In the genomic region with DNA sequence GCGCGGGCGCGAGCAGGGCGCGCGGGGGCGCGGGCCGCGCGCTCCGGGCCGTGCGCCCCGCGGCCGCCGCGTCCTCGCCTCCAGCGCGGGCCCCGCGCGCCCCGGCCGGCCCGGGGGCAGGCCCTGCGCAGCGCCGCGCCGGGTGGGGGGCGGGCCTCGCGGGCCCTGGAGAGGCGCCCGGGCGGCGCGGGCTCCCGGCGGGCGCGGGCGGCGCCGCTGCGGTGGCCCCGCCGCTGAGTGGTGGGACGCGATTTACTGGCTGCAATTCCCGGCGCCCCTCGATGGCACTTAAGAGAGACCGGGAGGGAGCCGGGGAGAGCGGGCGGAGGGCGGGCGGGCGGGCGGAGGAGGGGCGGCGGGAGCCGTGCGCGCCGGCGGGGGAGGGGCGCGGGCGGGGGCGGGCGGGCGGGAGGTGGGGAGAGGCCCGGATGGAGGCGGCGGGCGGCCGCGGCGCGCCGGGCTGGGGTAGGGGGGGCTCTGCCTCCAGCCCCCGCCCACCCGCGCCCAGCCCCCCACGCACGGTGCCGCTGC, we compare ENCODE assay signal across 9 cellular contexts.
DNase-seq lines count a peak whose midpoint lies in the region; ATAC-seq and TF ChIP-seq lines count a peak whose summit lies in the region.
"Had no signal": no experiment of that assay in that cellular context is flagged by ENCODE, and none has a peak within 500 bp of the region (broad histone marks: within the 10 kb centered on the region; RNA-seq: fewer than 3 reads in every experiment).

No MANE protein-coding gene starts in this region.

- H3K36me3 Mint-ChIP-seq in T-cell: no peaks in the 10 kb centered on the region
- no peaks in the 10 kb centered on the region for H3K36me3 Mint-ChIP-seq in activated CD4-positive, alpha-beta T cell treated with anti-CD3 and anti-CD28 coated beads, Interleukin-2, amount 10 ng/mL, durations not matched to agents 7 days and 5 days (ENCODE audit: low read depth)

- H3K9me3 Mint-ChIP-seq in T-cell: no peaks in the 10 kb centered on the region
- H3K9me3 Mint-ChIP-seq in activated CD4-positive, alpha-beta T cell treated with anti-CD3 and anti-CD28 coated beads, Interleukin-2, amount 10 ng/mL, durations not matched to agents 7 days and 5 days: no peaks in the 10 kb centered on the region

- peak overlapping the region; percentile 38 to 49 for H3K4me3 ChIP-seq in right atrium auricular region
- H3K4me3 ChIP-seq in upper lobe of left lung: peak overlapping the region in 3 of 4 donors; percentile 39 to 46 (median 46)
- H3K4me3 ChIP-seq in SJCRH30: no peak overlapping the region

- TF ChIP-seq EP300 in upper lobe of left lung (IDR thresholded peaks at IDR 0.05): no peak

- POLR2A ChIA-PET in T-cell (lab: Charles Lee): no interaction called here
- POLR2A ChIA-PET in activated CD4-positive, alpha-beta T cell treated with anti-CD3 and anti-CD28 coated beads, Interleukin-2, amount 10 ng/mL, durations not matched to agents 7 days and 5 days (lab: Charles Lee): no interaction called here

- no peak for TF ChIP-seq CTCF in right atrium auricular region (IDR thresholded peaks at IDR 0.05)
- no peak for TF ChIP-seq CTCF in upper lobe of left lung (IDR thresholded peaks at IDR 0.05)

- peaks cover 0 to 4% of the 10 kb centered on the region in 2 donors for H3K27me3 Mint-ChIP-seq in T-cell
- H3K27me3 Mint-ChIP-seq in activated CD4-positive, alpha-beta T cell treated with anti-CD3 and anti-CD28 coated beads, Interleukin-2, amount 10 ng/mL, durations not matched to agents 7 days and 5 days: peaks cover 12% of the 10 kb centered on the region

- 0% methylated on average over 8 of the region's 93 CpGs; no CpG with 5 or more reads in 1 of the 2 donors for WGBS in upper lobe of left lung, 2 donors

- DNase-seq in activated T-cell treated with anti-CD3 and anti-CD28 coated beads for 4 hours (peak; percentile 19), T-cell (peak in 9 of 34 experiments; percentile 2 to 43 (median 23)), right atrium auricular region (ENCODE audit: low spot score) (no peak), upper lobe of left lung (no peak), SJCRH30 (no peak)
- no peak for DNase-seq in activated T-cell treated with anti-CD3 and anti-CD28 coated beads, Interleukin-2, amount 50 U/mL, for 48 hours
- no peak for DNase-seq in activated CD4-positive, alpha-beta T cell treated with anti-CD3 and anti-CD28 coated beads, Interleukin-2, amount 10 ng/mL, durations not matched to agents 7 days and 5 days
- DNase-seq: NCI-H187 treated with DMSO at 0.1 percent for 48 hours had no signal

- H3K36me3 ChIP-seq in right atrium auricular region: no peaks in the 10 kb centered on the region
- H3K36me3 ChIP-seq in upper lobe of left lung: no peaks in the 10 kb centered on the region
- no peaks in the 10 kb centered on the region for H3K36me3 ChIP-seq in SJCRH30

- CTCF ChIA-PET in T-cell (lab: Charles Lee): interaction anchor here in 1 of 2 donors (0.6 kb wide), 1 partner anchor 105 kb away, joined by 4 read pairs; no protein-coding TSS in a partner anchor
- CTCF ChIA-PET in activated CD4-positive, alpha-beta T cell treated with anti-CD3 and anti-CD28 coated beads, Interleukin-2, amount 10 ng/mL, durations not matched to agents 7 days and 5 days (lab: Charles Lee): no interaction called here

- H3K27me3 ChIP-seq in right atrium auricular region: no peaks in the 10 kb centered on the region
- peaks cover 0 to 3% (median 0%) of the 10 kb centered on the region in 4 donors for H3K27me3 ChIP-seq in upper lobe of left lung
- peaks cover 20% of the 10 kb centered on the region; the same call in 1 of the 2 replicates for H3K27me3 ChIP-seq in SJCRH30

- H3K4me3 Mint-ChIP-seq in T-cell: peak overlapping the region in 1 of 3 donors; percentile 57
- H3K4me3 Mint-ChIP-seq in activated CD4-positive, alpha-beta T cell treated with anti-CD3 and anti-CD28 coated beads, Interleukin-2, amount 10 ng/mL, durations not matched to agents 7 days and 5 days: no peak overlapping the region

- TF ChIP-seq POLR2A in upper lobe of left lung (IDR thresholded peaks at IDR 0.05): no peak

- H3K27ac Mint-ChIP-seq in T-cell: no peak overlapping the region
- no peak overlapping the region for H3K27ac Mint-ChIP-seq in activated CD4-positive, alpha-beta T cell treated with anti-CD3 and anti-CD28 coated beads, Interleukin-2, amount 10 ng/mL, durations not matched to agents 7 days and 5 days

- ATAC-seq in T-cell (replicated peaks in 1 of 4) (peak; percentile 81 to 88 (median 84)), upper lobe of left lung (ENCODE audit: low FRiP score in 2 of 2) (peak in 1 of 2 donors; percentile 33), HG03280 (IDR thresholded peaks at IDR 0.05; ENCODE audit: unreplicated experiment) (no peak)

- peaks cover 0 to 10% of the 10 kb centered on the region in 2 donors for H3K4me1 ChIP-seq in right atrium auricular region
- peaks cover 0 to 24% (median 2%) of the 10 kb centered on the region in 4 donors for H3K4me1 ChIP-seq in upper lobe of left lung
- H3K4me1 ChIP-seq in SJCRH30: peaks cover 10% of the 10 kb centered on the region; the same call in 1 of the 2 replicates

- peaks cover 16 to 23% (median 19%) of the 10 kb centered on the region in 3 donors for H3K4me1 Mint-ChIP-seq in T-cell
- peaks cover 3% of the 10 kb centered on the region for H3K4me1 Mint-ChIP-seq in activated CD4-positive, alpha-beta T cell treated with anti-CD3 and anti-CD28 coated beads, Interleukin-2, amount 10 ng/mL, durations not matched to agents 7 days and 5 days

- H3K9me3 ChIP-seq in right atrium auricular region (no peaks in the 10 kb centered on the region), upper lobe of left lung (no peaks in the 10 kb centered on the region), SJCRH30 (replicated peaks) (no peaks in the 10 kb centered on the region)

- peak overlapping the region; percentile 49 to 62 for H3K27ac ChIP-seq in right atrium auricular region
- H3K27ac ChIP-seq in upper lobe of left lung: peak overlapping the region in 2 of 4 donors; percentile 37 to 75
- H3K27ac ChIP-seq in SJCRH30: no peak overlapping the region
